17 cellular contexts compared by ENCODE assay signal in genomic region chr9:128579194-128579593, GRCh38. TPM values are rescaled to one million over a fixed set of nuclear protein-coding genes. Genes with fewer than 3 reads are reported as not detected.
DNase-seq lines count a peak whose midpoint lies in the region; ATAC-seq, FAIRE-seq and TF ChIP-seq lines count a peak whose summit lies in the region.
"Had no signal": no experiment of that assay in that cellular context is flagged by ENCODE, and none has a peak within 500 bp of the region (broad histone marks: within the 10 kb centered on the region; RNA-seq: fewer than 3 reads in every experiment).

No MANE protein-coding gene starts in this region.

- TF ChIP-seq EP300 in HepG2 (IDR thresholded peaks at IDR 0.05; ENCODE audit: low read depth in 2 of 2, low read length in 2 of 2) (no peak), HepG2 (CRISPR knock-in tag; IDR thresholded peaks at IDR 0.05; ENCODE audit: borderline replicate concordance) (no peak)

- peak in 1 of 2 donors; percentile 8 for TF ChIP-seq RAD21 in liver (IDR thresholded peaks at IDR 0.05)
- no peak for TF ChIP-seq RAD21 in HepG2 (CRISPR knock-in tag; IDR thresholded peaks at IDR 0.05)

- TF ChIP-seq POLR2A in HepG2 (IDR thresholded peaks at IDR 0.05; ENCODE audit: insufficient read depth in 1 of 2, low read depth in 2 of 2, low read length in 2 of 2), result no peak

- H3K4me3 ChIP-seq in liver (ENCODE audit: low read depth in 1 of 3, low read length in 3 of 3) (no peak overlapping the region), HepG2 (replicated peaks in 1 of 3; ENCODE audit: insufficient read depth in 1 of 3, low read depth in 2 of 3, low read length in 3 of 3) (no peak overlapping the region)
- H3K4me3 ChIP-seq: A549 had no signal

- ATAC-seq in HepG2 (no peak), left lobe of liver (peak; percentile 69), GM21367 (IDR thresholded peaks at IDR 0.05; ENCODE audit: unreplicated experiment) (no peak)
- ATAC-seq: A549; CD8-positive, alpha-beta T cell had no signal

- no peak overlapping the region for H2AFZ ChIP-seq in HepG2 (ENCODE audit: low read length)

- H3K9me3 ChIP-seq in liver (ENCODE audit: control insufficient read depth in 4 of 4, low read length in 3 of 4) (no peaks in the 10 kb centered on the region), HepG2 (ENCODE audit: low read length) (no peaks in the 10 kb centered on the region)
- H3K9me3 ChIP-seq: A549 had no signal

- FAIRE-seq in HepG2 (lab: Jason Lieb, UNC), result no peak
- FAIRE-seq: A549, D721Med, G401.6, GM12892 had no signal

- DNase-seq in HepG2 (ENCODE audit: low spot score), result no peak
- DNase-seq in left lobe of liver (ENCODE audit: low spot score), result peak; percentile 57
- DNase-seq in stimulated activated CD4-positive, alpha-beta T cell treated with anti-CD3 and anti-CD28 coated beads, Interleukin-12 subunit alpha, Interleukin-12 subunit beta, amount 100 ng/mL, for 4 hours, result no peak
- DNase-seq: CD8-positive, alpha-beta T cell; COR-L47; DMS153; DMS79 treated with DMSO at 0.1 percent for 48 hours; EL; GOT3; H9 had no signal

- WGBS in liver, result 25% methylated on average over 1 of the region's 1 CpG
- WGBS in HepG2 (ENCODE audit: low lambda C conversion rate), result 97% methylated on average over 1 of the region's 1 CpG

- no peaks in the 10 kb centered on the region for H4K20me1 ChIP-seq in HepG2 (ENCODE audit: insufficient read depth, low read length)

- BruUV-seq in HepG2 (replicated peaks; lab: Mats Ljungman, UMichigan), result no TSS peak

- POLR2A ChIA-PET in HepG2 (lab: Yijun Ruan, JAX), result interaction anchor here (1.3 kb wide), 1 partner anchor 22 kb away, joined by 3 read pairs; no protein-coding TSS in a partner anchor

- CTCF ChIA-PET in HepG2 (lab: Yijun Ruan, JAX; ENCODE audit: low intra/inter-chr PET ratio, low total read pairs), result no interaction called here

- H3K9ac ChIP-seq in liver (ENCODE audit: low read depth in 1 of 2, low read length in 2 of 2) (no peak overlapping the region), HepG2 (ENCODE audit: insufficient read depth, low read depth, low read length) (no peak overlapping the region)

- no peaks in the 10 kb centered on the region for H3K79me2 ChIP-seq in HepG2 (ENCODE audit: insufficient read depth, low read length)

- peaks cover 18 to 77% (median 69%) of the 10 kb centered on the region in 4 donors for H3K36me3 ChIP-seq in liver (ENCODE audit: control insufficient read depth in 4 of 4, insufficient read depth in 3 of 4, low read depth in 1 of 4, low read length in 3 of 4)
- peaks cover 43 to 92% of the 10 kb centered on the region in 2 experiments for H3K36me3 ChIP-seq in HepG2 (replicated peaks in 1 of 2; ENCODE audit: control insufficient read depth in 1 of 2, insufficient read depth in 2 of 2, low read length in 2 of 2)

- H3K27ac ChIP-seq in liver (ENCODE audit: low read depth in 1 of 2, low read length in 2 of 2) (peak overlapping the region; percentile 52 to 81), HepG2 (ENCODE audit: extremely low read length, insufficient read depth, low read length) (no peak overlapping the region), VCaP (peak overlapping the region; percentile 18)
- H3K27ac ChIP-seq: A549 had no signal

- in situ Hi-C loops in HepG2 (cut with HindIII; ENCODE audit: extremely low pct_ligation_motif_present, low pct_unique_long_range_greater_than_20kb), result no loop called here

- intact Hi-C loops in HepG2 (cut with micrococcal nuclease; ENCODE audit: unreplicated experiment), result no loop called here

- peaks cover 6 to 30% (median 26%) of the 10 kb centered on the region in 4 donors for H3K4me1 ChIP-seq in liver (ENCODE audit: control insufficient read depth in 4 of 4, insufficient read depth in 4 of 4, low read length in 3 of 4)
- no peaks in the 10 kb centered on the region for H3K4me1 ChIP-seq in HepG2 (ENCODE audit: insufficient read depth, low read length)
- H3K4me1 ChIP-seq: A549 had no signal

- no peaks in the 10 kb centered on the region for H3K27me3 ChIP-seq in liver (ENCODE audit: control insufficient read depth in 4 of 4, insufficient read depth in 4 of 4, low read length in 3 of 4)
- no peaks in the 10 kb centered on the region for H3K27me3 ChIP-seq in HepG2 (ENCODE audit: control insufficient read depth in 1 of 2, insufficient read depth in 2 of 2, low read length in 2 of 2)

- H3K4me2 ChIP-seq in HepG2 (ENCODE audit: low read depth, low read length), result no peak overlapping the region
- H3K4me2 ChIP-seq: A549 had no signal

- TF ChIP-seq CTCF in liver (IDR thresholded peaks at IDR 0.05; ENCODE audit: low read depth, low read length, missing input control) (no peak), HepG2 (CRISPR knock-in tag; IDR thresholded peaks at IDR 0.05) (no peak), VCaP (conservative IDR thresholded peaks at IDR 0.05) (no peak)

TF ChIP-seq in liver, 16 proteins besides CTCF, POLR2A, EP300 and RAD21:
- no peak for TF ChIP-seq MAX (IDR thresholded peaks at IDR 0.05)
- no peak for TF ChIP-seq YY1 (IDR thresholded peaks at IDR 0.05)
- TF ChIP-seq GABPA (IDR thresholded peaks at IDR 0.05 in 1 of 2, conservative IDR thresholded peaks at IDR 0.05 in 1 of 2), result no peak
- peak in 1 of 2 donors; percentile 33 for TF ChIP-seq HNF4A (conservative IDR thresholded peaks at IDR 0.05)
- peak in 1 of 2 donors; percentile 58 for TF ChIP-seq RXRA (IDR thresholded peaks at IDR 0.05)

TF ChIP-seq in HepG2, 621 proteins besides CTCF, POLR2A, EP300 and RAD21 (continues in another document):
- TF ChIP-seq HNF1B (CRISPR knock-in tag; IDR thresholded peaks at IDR 0.05), result no peak
- TF ChIP-seq NCOA5 (CRISPR knock-in tag; IDR thresholded peaks at IDR 0.05), result no peak
- no peak for TF ChIP-seq ZNF776 (CRISPR knock-in tag; IDR thresholded peaks at IDR 0.05)
- TF ChIP-seq CBX5 (CRISPR knock-in tag; IDR thresholded peaks at IDR 0.05; ENCODE audit: borderline replicate concordance), result no peak
- TF ChIP-seq ERF (CRISPR knock-in tag; IDR thresholded peaks at IDR 0.05), result no peak
- TF ChIP-seq ZNF83 (CRISPR knock-in tag; IDR thresholded peaks at IDR 0.05; ENCODE audit: borderline replicate concordance), result no peak
- no peak for TF ChIP-seq HOXA5 (CRISPR knock-in tag; IDR thresholded peaks at IDR 0.05)
- TF ChIP-seq JDP2 (CRISPR knock-in tag; IDR thresholded peaks at IDR 0.05; ENCODE audit: borderline replicate concordance), result no peak
- no peak for TF ChIP-seq IKZF4 (CRISPR knock-in tag; IDR thresholded peaks at IDR 0.05; ENCODE audit: borderline replicate concordance, low read depth, not compliant biosample characterization)
- TF ChIP-seq ZNF205 (CRISPR knock-in tag; IDR thresholded peaks at IDR 0.05), result no peak
- TF ChIP-seq KDM5A (IDR thresholded peaks at IDR 0.05; ENCODE audit: borderline replicate concordance, low read length), result no peak
- TF ChIP-seq ZNF670 (CRISPR knock-in tag; IDR thresholded peaks at IDR 0.05; ENCODE audit: borderline replicate concordance), result no peak
- TF ChIP-seq STAG1 (CRISPR knock-in tag; IDR thresholded peaks at IDR 0.05), result no peak
- no peak for TF ChIP-seq SRY (CRISPR knock-in tag; IDR thresholded peaks at IDR 0.05)

RNA-seq across cellular contexts. Expression of gene SPTAN1, which starts 26.8 kb away (rescaled TPM):
- 10 to 100 TPM; 76.9 to 86.5 TPM for total RNA-seq in liver
- 10 to 100 TPM; 31.3 to 43.8 TPM for polyA plus RNA-seq in liver
- total RNA-seq in HepG2 (2016; rRNA removed; fragmentation: Illumina TruSeq; extraction: Trizol), result 23.5 and 106 TPM in 2 replicates
- 19.2 and 22.6 TPM in 2 replicates for total RNA-seq in HepG2 (2016; cell fraction: cytosol; rRNA removed; fragmentation: Illumina TruSeq; extraction: Trizol; ENCODE audit: low read depth)
- total RNA-seq in HepG2 (2016; cell fraction: insoluble cytoplasmic fraction; rRNA removed; fragmentation: Illumina TruSeq; extraction: Trizol), result 14.5 and 107 TPM in 2 replicates
- 14.3 and 15.6 TPM in 2 replicates for total RNA-seq in HepG2 (2016; cell fraction: membrane; rRNA removed; fragmentation: Illumina TruSeq; extraction: Trizol)
- 180 and 199 TPM in 2 replicates for total RNA-seq in HepG2 (2016; cell fraction: nucleus; rRNA removed; fragmentation: Illumina TruSeq; extraction: Trizol)
- polyA plus RNA-seq in HepG2 (2011; rRNA removed), result 111 and 132 TPM in 2 replicates
- 28.2 and 51.8 TPM in 2 replicates for polyA plus RNA-seq in HepG2 (2011; cell fraction: cytosol; rRNA removed)
- 885 and 1,070 TPM in 2 replicates for polyA plus RNA-seq in HepG2 (2011; cell fraction: nucleus; rRNA removed)
- 97.6 and 98.5 TPM in 2 replicates for polyA plus RNA-seq in HepG2 (2012)
- 6.9 and 7.2 TPM in 2 replicates for polyA plus RNA-seq in HepG2 (2016; cell fraction: cytosol; fragmentation: Illumina TruSeq; extraction: Trizol; ENCODE audit: low read depth)
- 14.9 and 21.0 TPM in 2 replicates for polyA plus RNA-seq in HepG2 (2016; cell fraction: insoluble cytoplasmic fraction; fragmentation: Illumina TruSeq; extraction: Trizol; ENCODE audit: low read depth)
- polyA plus RNA-seq in HepG2 (2016; cell fraction: membrane; fragmentation: Illumina TruSeq; extraction: Trizol; ENCODE audit: low read depth), result 6.9 and 9.5 TPM in 2 replicates
- 274 and 280 TPM in 2 replicates for polyA plus RNA-seq in HepG2 (2016; cell fraction: nucleus; fragmentation: Illumina TruSeq; extraction: Trizol; ENCODE audit: insufficient read depth, low read depth)
- 319 and 464 TPM in 2 replicates for polyA minus RNA-seq in HepG2 (2011; rRNA and poly(A)+ RNA removed; ENCODE audit: low replicate concordance)
- 48.3 and 55.2 TPM in 2 replicates for polyA minus RNA-seq in HepG2 (2011; cell fraction: cytosol; rRNA and poly(A)+ RNA removed)
- 960 and 1,011 TPM in 2 replicates for polyA minus RNA-seq in HepG2 (2011; cell fraction: nucleus; rRNA and poly(A)+ RNA removed)
- total RNA-seq in left lobe of liver, result 75.7 TPM
